In genomic region chr4:66034671-66035070, GRCh38 we compare ENCODE assay signal across 25 cellular contexts.
DNase-seq lines count a peak whose midpoint lies in the region; ATAC-seq and TF ChIP-seq lines count a peak whose summit lies in the region.
"Had no signal": no experiment of that assay in that cellular context is flagged by ENCODE, and none has a peak within 500 bp of the region (broad histone marks: within the 10 kb centered on the region; RNA-seq: fewer than 3 reads in every experiment).

No MANE protein-coding gene starts in this region.

- H3K4me1 ChIP-seq in smooth muscle cell (ENCODE audit: low read depth) = peaks cover 11% of the 10 kb centered on the region
- H3K4me1 ChIP-seq: A549, HAP-1, heart right ventricle, psoas muscle had no signal

- 0 out of 2 replicates have a peak, but pooled peaks cover 3% of the 10 kb centered on the region for H3K36me3 Mint-ChIP-seq in WTC11
- H3K36me3 Mint-ChIP-seq: type B pancreatic cell had no signal

- no peak overlapping the region for H3K9ac ChIP-seq in smooth muscle cell (ENCODE audit: low read depth)

- POLR2A ChIA-PET in WTC11 (lab: Charles Lee) = no interaction called here

- H3K27ac Mint-ChIP-seq in WTC11 = peak overlapping the region; percentile 69; the same call in 1 of the 2 replicates
- H3K27ac Mint-ChIP-seq: T-helper 17 cell, type B pancreatic cell had no signal

- no peak overlapping the region for H3K4me3 Mint-ChIP-seq in WTC11
- H3K4me3 Mint-ChIP-seq: T-helper 17 cell, type B pancreatic cell had no signal

- ATAC-seq in WTC11 (no peak), HG02852 (IDR thresholded peaks at IDR 0.05; ENCODE audit: unreplicated experiment) (no peak)
- ATAC-seq: A549, heart right ventricle, left colon, psoas muscle, T-helper 17 cell had no signal

- no peaks in the 10 kb centered on the region for H3K27me3 ChIP-seq in smooth muscle cell (ENCODE audit: low read depth)
- H3K27me3 ChIP-seq: brain microvascular endothelial cell, heart right ventricle had no signal

- peaks cover 10% of the 10 kb centered on the region for H3K4me1 Mint-ChIP-seq in WTC11
- H3K4me1 Mint-ChIP-seq: T-helper 17 cell had no signal

- no peaks in the 10 kb centered on the region for H3F3A ChIP-seq in smooth muscle cell (ENCODE audit: low read depth)

- DNase-seq in NCI-H1694 treated with DMSO at 0.1 percent for 48 hours (lab: John Stamatoyannopoulos, UW) (peak; percentile 23), NCI-H1694 (lab: John Stamatoyannopoulos, UW) (no peak), NCI-H2081 treated with DMSO at 0.1 percent for 48 hours (lab: John Stamatoyannopoulos, UW) (peak; percentile 59), WTC11 (ENCODE audit: low spot score) (no peak), smooth muscle cell (lab: John Stamatoyannopoulos, UW; ENCODE audit: unreplicated experiment) (no peak)
- no peak for DNase-seq in stimulated activated CD4-positive, alpha-beta T cell treated with anti-CD3 and anti-CD28 coated beads, Interleukin-2, amount 100 ng/mL, for 48 hours
- DNase-seq in activated naive CD4-positive, alpha-beta T cell treated with Interleukin-2 at 50 U/mL for 16 hours = no peak
- DNase-seq: activated CD4-positive, alpha-beta T cell treated with anti-CD3 and anti-CD28 coated beads for 4 hours; activated CD8-positive, alpha-beta memory T cell treated with anti-CD3 and anti-CD28 coated beads for 24 hours; activated gamma-delta T cell treated with Interleukin-2 at 50 U/mL for 16 hours; activated T-cell treated with anti-CD3 and anti-CD28 coated beads, Interleukin-2, amount 50 U/mL, for 1 hour; brain microvascular endothelial cell; foreskin fibroblast; heart right ventricle; left colon; mesenchymal stem cell; NCI-H526 treated with DMSO at 0.1 percent for 48 hours; psoas muscle; RPMI8226; T-helper 17 cell had no signal

- CTCF ChIA-PET in WTC11 (lab: Charles Lee) = no interaction called here

- no peaks in the 10 kb centered on the region for H3K36me3 ChIP-seq in smooth muscle cell (ENCODE audit: low read depth)
- H3K36me3 ChIP-seq: brain microvascular endothelial cell, HAP-1, heart right ventricle had no signal

- H3K4me3 ChIP-seq in smooth muscle cell = no peak overlapping the region
- H3K4me3 ChIP-seq: A549, HAP-1, heart right ventricle, psoas muscle, SK-N-MC had no signal

- peak overlapping the region; percentile 18 for H2AFZ ChIP-seq in smooth muscle cell (ENCODE audit: low read depth)

- H3K9me3 ChIP-seq in smooth muscle cell (replicated peaks; ENCODE audit: low read depth) = no peaks in the 10 kb centered on the region
- H3K9me3 ChIP-seq: A549, HAP-1, psoas muscle had no signal

- peaks cover 4% of the 10 kb centered on the region for H3K9me3 Mint-ChIP-seq in WTC11
- H3K9me3 Mint-ChIP-seq: type B pancreatic cell had no signal

- no peak for TF ChIP-seq CTCF in WTC11 (IDR thresholded peaks at IDR 0.05)
- TF ChIP-seq CTCF in smooth muscle cell (IDR thresholded peaks at IDR 0.05; ENCODE audit: borderline replicate concordance, insufficient read depth, poor library complexity, severe bottlenecking) = no peak

- no peak overlapping the region for H3K27ac ChIP-seq in smooth muscle cell (ENCODE audit: low read depth)
- H3K27ac ChIP-seq: A549, brain microvascular endothelial cell, heart right ventricle, psoas muscle, SK-N-MC had no signal

- no peak overlapping the region for H3K4me2 ChIP-seq in smooth muscle cell
- H3K4me2 ChIP-seq: A549 had no signal

- no peaks in the 10 kb centered on the region for H4K20me1 ChIP-seq in smooth muscle cell (ENCODE audit: low read depth)

- no peaks in the 10 kb centered on the region for H3K79me2 ChIP-seq in smooth muscle cell (ENCODE audit: low read depth)

- no peaks in the 10 kb centered on the region for H3K27me3 Mint-ChIP-seq in WTC11 (ENCODE audit: low read depth)
- H3K27me3 Mint-ChIP-seq: T-helper 17 cell, type B pancreatic cell had no signal

- 37% methylated on average over 2 of the region's 2 CpGs for WGBS in smooth muscle cell (ENCODE audit: low lambda C conversion rate)

TF ChIP-seq in WTC11, 78 proteins besides CTCF, POLR2A, EP300 and RAD21:
- TF ChIP-seq ZNF512 (CRISPR knock-in tag; IDR thresholded peaks at IDR 0.05; ENCODE audit: borderline replicate concordance) = no peak
- no peak for TF ChIP-seq ZNF219 (CRISPR knock-in tag; IDR thresholded peaks at IDR 0.05; ENCODE audit: borderline replicate concordance)
- TF ChIP-seq AFF4 (CRISPR knock-in tag; IDR thresholded peaks at IDR 0.05; ENCODE audit: borderline replicate concordance) = no peak
- no peak for TF ChIP-seq FOXP4 (CRISPR knock-in tag; IDR thresholded peaks at IDR 0.05)
TF ChIP-seq in WTC11: peak in this region for 0.

Comparison
In these comparisons a context has a peak if more than half of its experiments do, and no peak if none do; other contexts are left out.
1. DNase-seq: peak in NCI-H1694 treated with DMSO at 0.1 percent for 48 hours (single experiment) and NCI-H2081 treated with DMSO at 0.1 percent for 48 hours (single experiment); none in NCI-H1694 (single experiment), WTC11 (single experiment), smooth muscle cell (single experiment), stimulated activated CD4-positive, alpha-beta T cell treated with anti-CD3 and anti-CD28 coated beads, Interleukin-2, amount 100 ng/mL, for 48 hours (0 of 2) and activated naive CD4-positive, alpha-beta T cell treated with Interleukin-2 at 50 U/mL for 16 hours (single experiment).